In the genomic region with DNA sequence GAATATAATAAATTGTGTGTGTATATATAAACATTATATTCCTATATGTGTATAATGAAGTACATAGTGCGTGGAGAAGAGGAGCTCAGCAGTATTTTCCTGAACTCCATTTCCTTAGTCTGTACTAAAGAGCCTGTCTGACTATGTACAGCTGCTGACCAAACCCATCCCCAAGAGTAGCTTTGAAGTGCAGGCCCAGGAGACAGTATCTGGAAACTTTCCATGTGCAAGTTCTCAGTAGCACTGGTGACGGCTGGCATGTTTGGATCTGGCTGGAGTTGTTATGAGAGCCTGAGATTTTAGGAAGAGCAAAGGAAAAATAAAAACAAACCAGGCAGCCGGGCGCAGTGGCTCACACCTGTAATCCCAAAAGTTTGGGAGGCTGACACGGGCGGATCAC, we compare ENCODE assay signal across 1 cellular context.
TF ChIP-seq lines count a peak whose summit lies in the region.

No MANE protein-coding gene starts in this region.

TF ChIP-seq in WTC11, 78 proteins besides CTCF, POLR2A, EP300 and RAD21 (continued from another document):
- TF ChIP-seq, protein P1, sequence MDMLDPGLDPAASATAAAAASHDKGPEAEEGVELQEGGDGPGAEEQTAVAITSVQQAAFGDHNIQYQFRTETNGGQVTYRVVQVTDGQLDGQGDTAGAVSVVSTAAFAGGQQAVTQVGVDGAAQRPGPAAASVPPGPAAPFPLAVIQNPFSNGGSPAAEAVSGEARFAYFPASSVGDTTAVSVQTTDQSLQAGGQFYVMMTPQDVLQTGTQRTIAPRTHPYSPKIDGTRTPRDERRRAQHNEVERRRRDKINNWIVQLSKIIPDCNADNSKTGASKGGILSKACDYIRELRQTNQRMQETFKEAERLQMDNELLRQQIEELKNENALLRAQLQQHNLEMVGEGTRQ (CRISPR knock-in tag; IDR thresholded peaks at IDR 0.05) = no peak
- TF ChIP-seq ZBTB21 (CRISPR knock-in tag; IDR thresholded peaks at IDR 0.05; ENCODE audit: borderline replicate concordance) (no peak), TEAD4 (CRISPR knock-in tag; IDR thresholded peaks at IDR 0.05) (no peak), NR1H2 (CRISPR knock-in tag; IDR thresholded peaks at IDR 0.05) (no peak), ETV6 (CRISPR knock-in tag; IDR thresholded peaks at IDR 0.05) (no peak), SOX15 (CRISPR knock-in tag; IDR thresholded peaks at IDR 0.05) (no peak), CBFB (CRISPR knock-in tag; IDR thresholded peaks at IDR 0.05; ENCODE audit: low read depth) (no peak), IRF2 (CRISPR knock-in tag; IDR thresholded peaks at IDR 0.05; ENCODE audit: borderline replicate concordance, low read depth) (no peak)
- TF ChIP-seq, protein P2, sequence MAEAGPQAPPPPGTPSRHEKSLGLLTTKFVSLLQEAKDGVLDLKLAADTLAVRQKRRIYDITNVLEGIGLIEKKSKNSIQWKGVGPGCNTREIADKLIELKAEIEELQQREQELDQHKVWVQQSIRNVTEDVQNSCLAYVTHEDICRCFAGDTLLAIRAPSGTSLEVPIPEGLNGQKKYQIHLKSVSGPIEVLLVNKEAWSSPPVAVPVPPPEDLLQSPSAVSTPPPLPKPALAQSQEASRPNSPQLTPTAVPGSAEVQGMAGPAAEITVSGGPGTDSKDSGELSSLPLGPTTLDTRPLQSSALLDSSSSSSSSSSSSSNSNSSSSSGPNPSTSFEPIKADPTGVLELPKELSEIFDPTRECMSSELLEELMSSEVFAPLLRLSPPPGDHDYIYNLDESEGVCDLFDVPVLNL (CRISPR knock-in tag; IDR thresholded peaks at IDR 0.05; ENCODE audit: borderline replicate concordance, low read depth) = no peak
- TF ChIP-seq, protein P3, sequence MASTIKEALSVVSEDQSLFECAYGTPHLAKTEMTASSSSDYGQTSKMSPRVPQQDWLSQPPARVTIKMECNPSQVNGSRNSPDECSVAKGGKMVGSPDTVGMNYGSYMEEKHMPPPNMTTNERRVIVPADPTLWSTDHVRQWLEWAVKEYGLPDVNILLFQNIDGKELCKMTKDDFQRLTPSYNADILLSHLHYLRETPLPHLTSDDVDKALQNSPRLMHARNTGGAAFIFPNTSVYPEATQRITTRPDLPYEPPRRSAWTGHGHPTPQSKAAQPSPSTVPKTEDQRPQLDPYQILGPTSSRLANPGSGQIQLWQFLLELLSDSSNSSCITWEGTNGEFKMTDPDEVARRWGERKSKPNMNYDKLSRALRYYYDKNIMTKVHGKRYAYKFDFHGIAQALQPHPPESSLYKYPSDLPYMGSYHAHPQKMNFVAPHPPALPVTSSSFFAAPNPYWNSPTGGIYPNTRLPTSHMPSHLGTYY (CRISPR knock-in tag; IDR thresholded peaks at IDR 0.05) = no peak
- TF ChIP-seq, protein P4, sequence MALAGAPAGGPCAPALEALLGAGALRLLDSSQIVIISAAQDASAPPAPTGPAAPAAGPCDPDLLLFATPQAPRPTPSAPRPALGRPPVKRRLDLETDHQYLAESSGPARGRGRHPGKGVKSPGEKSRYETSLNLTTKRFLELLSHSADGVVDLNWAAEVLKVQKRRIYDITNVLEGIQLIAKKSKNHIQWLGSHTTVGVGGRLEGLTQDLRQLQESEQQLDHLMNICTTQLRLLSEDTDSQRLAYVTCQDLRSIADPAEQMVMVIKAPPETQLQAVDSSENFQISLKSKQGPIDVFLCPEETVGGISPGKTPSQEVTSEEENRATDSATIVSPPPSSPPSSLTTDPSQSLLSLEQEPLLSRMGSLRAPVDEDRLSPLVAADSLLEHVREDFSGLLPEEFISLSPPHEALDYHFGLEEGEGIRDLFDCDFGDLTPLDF (CRISPR knock-in tag; IDR thresholded peaks at IDR 0.05) = no peak
